ENCODE assay signal across 17 cellular contexts in genomic region chr4:3524920-3525319, GRCh38.
"Had no signal": no experiment of that assay in that cellular context is flagged by ENCODE, and none has a peak within 500 bp of the region (broad histone marks: within the 10 kb centered on the region; RNA-seq: fewer than 3 reads in every experiment).

No MANE protein-coding gene starts in this region.

- FAIRE-seq: colon, frontal cortex, TTC549 had no signal

- H3K27me3 ChIP-seq: cardiac muscle cell, transverse colon, vagina had no signal

- H3K27me3 Mint-ChIP-seq: activated CD4-positive, alpha-beta memory T cell treated with anti-CD3 and anti-CD28 coated beads, Interleukin-2, amount 10 ng/mL, durations not matched to agents 7 days and 5 days; activated CD4-positive, alpha-beta T cell treated with anti-CD3 and anti-CD28 coated beads for 36 hours; activated CD8-positive, alpha-beta memory T cell treated with anti-CD3 and anti-CD28 coated beads, Interleukin-2, amount 10 ng/mL, durations not matched to agents 7 days and 5 days had no signal

- H3K4me2 ChIP-seq: SK-N-SH had no signal

- H3K4me3 ChIP-seq: cardiac muscle cell, transverse colon, vagina had no signal

- H3K4me3 Mint-ChIP-seq: activated CD4-positive, alpha-beta memory T cell treated with anti-CD3 and anti-CD28 coated beads, Interleukin-2, amount 10 ng/mL, durations not matched to agents 7 days and 5 days; activated CD4-positive, alpha-beta T cell treated with anti-CD3 and anti-CD28 coated beads for 36 hours; activated CD8-positive, alpha-beta memory T cell treated with anti-CD3 and anti-CD28 coated beads, Interleukin-2, amount 10 ng/mL, durations not matched to agents 7 days and 5 days; T-helper 2 cell treated with Interferon-gamma antibody and Interleukin-4, amounts not matched to agents 5 μg/mL and 100 μg/mL, for 36 hours had no signal

- H3K9me3 Mint-ChIP-seq: activated CD4-positive, alpha-beta memory T cell treated with anti-CD3 and anti-CD28 coated beads, Interleukin-2, amount 10 ng/mL, durations not matched to agents 7 days and 5 days; nephron; T-helper 2 cell treated with Interferon-gamma antibody and Interleukin-4, amounts not matched to agents 5 μg/mL and 100 μg/mL, for 36 hours had no signal

- H3K27ac Mint-ChIP-seq: activated CD4-positive, alpha-beta memory T cell treated with anti-CD3 and anti-CD28 coated beads, Interleukin-2, amount 10 ng/mL, durations not matched to agents 7 days and 5 days; activated CD4-positive, alpha-beta T cell treated with anti-CD3 and anti-CD28 coated beads for 36 hours; activated CD8-positive, alpha-beta memory T cell treated with anti-CD3 and anti-CD28 coated beads, Interleukin-2, amount 10 ng/mL, durations not matched to agents 7 days and 5 days; T-helper 2 cell treated with Interferon-gamma antibody and Interleukin-4, amounts not matched to agents 5 μg/mL and 100 μg/mL, for 36 hours had no signal

- DNase-seq: activated CD4-positive, alpha-beta memory T cell treated with anti-CD3 and anti-CD28 coated beads, Interleukin-2, amount 10 ng/mL, durations not matched to agents 7 days and 5 days; activated CD4-positive, alpha-beta T cell treated with anti-CD3 and anti-CD28 coated beads for 36 hours; activated CD8-positive, alpha-beta memory T cell treated with anti-CD3 and anti-CD28 coated beads, Interleukin-2, amount 10 ng/mL, durations not matched to agents 7 days and 5 days; activated naive CD4-positive, alpha-beta T cell treated with Interleukin-2 at 50 U/mL for 16 hours; mesenchymal stem cell; nucleus accumbens; retina; SK-N-SH; stimulated activated naive CD8-positive, alpha-beta T cell treated with anti-CD3 and anti-CD28 coated beads, Interleukin-15, Interleukin-2, amounts not matched to agents 100 U/mL and 50 U/mL, for 24 hours; transverse colon had no signal

- H3K27ac ChIP-seq: cardiac muscle cell, transverse colon, vagina had no signal

- H3K9ac ChIP-seq: SK-N-SH had no signal

- ATAC-seq: activated CD4-positive, alpha-beta T cell treated with anti-CD3 and anti-CD28 coated beads for 36 hours; activated CD8-positive, alpha-beta memory T cell treated with anti-CD3 and anti-CD28 coated beads, Interleukin-2, amount 10 ng/mL, durations not matched to agents 7 days and 5 days; stimulated activated naive CD8-positive, alpha-beta T cell treated with anti-CD3 and anti-CD28 coated beads, Interleukin-15, Interleukin-2, amounts not matched to agents 100 U/mL and 50 U/mL, for 24 hours had no signal

- H3K9me3 ChIP-seq: SK-N-SH, transverse colon, vagina had no signal
